ENCODE assay signal across 27 cellular contexts in genomic region chr12:8589679-8590078, GRCh38. TPM values are rescaled to one million over a fixed set of nuclear protein-coding genes. Genes with fewer than 3 reads are reported as not detected.
"Had no signal": no experiment of that assay in that cellular context is flagged by ENCODE, and none has a peak within 500 bp of the region (broad histone marks: within the 10 kb centered on the region; RNA-seq: fewer than 3 reads in every experiment).

No MANE protein-coding gene starts in this region.

- H3K4me3 Mint-ChIP-seq: naive thymus-derived CD4-positive, alpha-beta T cell had no signal

- H3K4me1 ChIP-seq: esophagus squamous epithelium, gastrocnemius medialis, heart right ventricle, lower lobe of right lung had no signal

- H3K36me3 ChIP-seq: esophagus squamous epithelium, gastrocnemius medialis, heart right ventricle, left lung, lower lobe of right lung had no signal

- DNase-seq: dermis blood vessel endothelial cell; dorsolateral prefrontal cortex; effector CD4-positive, alpha-beta T cell; effector memory CD4-positive, alpha-beta T cell; esophagus squamous epithelium; foreskin fibroblast; foreskin melanocyte; gastrocnemius medialis; glutamatergic neuron; head of caudate nucleus; heart right ventricle; hippocampal formation; left cardiac atrium; left lung; left ventricle myocardium superior; lower lobe of right lung; mesenchymal stem cell; midbrain; naive thymus-derived CD4-positive, alpha-beta T cell had no signal

- ATAC-seq: esophagus mucosa; gastrocnemius medialis; heart right ventricle; left cardiac atrium; left lung; left ventricle myocardium superior; lower lobe of right lung; naive thymus-derived CD4-positive, alpha-beta T cell had no signal

- H3K4me3 ChIP-seq: coronary artery, dorsolateral prefrontal cortex, esophagus squamous epithelium, gastrocnemius medialis, heart right ventricle, left lung, lower lobe of right lung had no signal

- H3K27ac Mint-ChIP-seq: naive thymus-derived CD4-positive, alpha-beta T cell had no signal

- H3K27me3 ChIP-seq: dorsolateral prefrontal cortex, gastrocnemius medialis, heart right ventricle, left lung had no signal

- H3K36me3 Mint-ChIP-seq: naive thymus-derived CD4-positive, alpha-beta T cell had no signal

- H3K9me3 ChIP-seq: esophagus squamous epithelium, gastrocnemius medialis, heart right ventricle, left lung, lower lobe of right lung had no signal

- H3K9me3 Mint-ChIP-seq: naive thymus-derived CD4-positive, alpha-beta T cell had no signal

- H3K27ac ChIP-seq: coronary artery, dorsolateral prefrontal cortex, epithelial cell of prostate, esophagus squamous epithelium, gastrocnemius medialis, heart right ventricle, left lung, lower lobe of right lung had no signal

RNA-seq across cellular contexts. Expression of gene AICDA, which starts 23.0 kb away (rescaled TPM):
- total RNA-seq: dermis blood vessel endothelial cell; dorsolateral prefrontal cortex; esophagus mucosa; esophagus squamous epithelium; gastrocnemius medialis; glomerular endothelial cell; heart right ventricle; left ventricle myocardium superior; lower leg skin; lung microvascular endothelial cell; mononuclear cell; naive thymus-derived CD4-positive, alpha-beta T cell had no signal
- polyA plus RNA-seq: keratinocyte; naive thymus-derived CD4-positive, alpha-beta T cell had no signal

RNA-seq across cellular contexts. Expression of gene CLEC4E, which starts 49.0 kb away (rescaled TPM):
- total RNA-seq: dermis blood vessel endothelial cell, esophagus mucosa, lung microvascular endothelial cell had no signal
- polyA plus RNA-seq: keratinocyte; naive thymus-derived CD4-positive, alpha-beta T cell had no signal
